ENCODE assay signal across 11 cellular contexts in genomic region chr6:132614554-132614953, GRCh38. TPM values are rescaled to one million over a fixed set of nuclear protein-coding genes. Genes with fewer than 3 reads are reported as not detected.
A peak's percentile ranks its signal among the peaks of the same experiment; 100 is the strongest.
DNase-seq lines count a peak whose midpoint lies in the region; ATAC-seq lines count a peak whose summit lies in the region.
"Had no signal": no experiment of that assay in that cellular context is flagged by ENCODE, and none has a peak within 500 bp of the region (broad histone marks: within the 10 kb centered on the region; RNA-seq: fewer than 3 reads in every experiment).

No MANE protein-coding gene starts in this region.

- H3K27ac Mint-ChIP-seq in T-helper 17 cell (peak overlapping the region; percentile 21), naive B cell (peak overlapping the region in 5 of 6 donors; percentile 71 to 80 (median 76))

- H3K27me3 Mint-ChIP-seq in T-helper 17 cell, result peaks cover 14% of the 10 kb centered on the region
- H3K27me3 Mint-ChIP-seq in naive B cell, result peaks cover 0 to 4% (median 3%) of the 10 kb centered on the region in 3 donors

- peaks cover 2% of the 10 kb centered on the region for H3K9me3 ChIP-seq in T-helper 17 cell (ENCODE audit: control insufficient read depth, low read length, poor library complexity, severe bottlenecking)
- H3K9me3 ChIP-seq: thoracic aorta had no signal

- ATAC-seq in GM18858 (IDR thresholded peaks at IDR 0.05; ENCODE audit: unreplicated experiment) (peak; percentile 65), HG02798 (IDR thresholded peaks at IDR 0.05; ENCODE audit: poor library complexity, unreplicated experiment) (peak; percentile 55), T-helper 17 cell (no peak), naive B cell (ENCODE audit: low read depth in 2 of 2) (peak in 1 of 2 donors; percentile 36), HG03342 (IDR thresholded peaks at IDR 0.05; ENCODE audit: unreplicated experiment) (no peak), HG03442 (IDR thresholded peaks at IDR 0.05; ENCODE audit: unreplicated experiment) (no peak)

- no peaks in the 10 kb centered on the region for H3K9me3 Mint-ChIP-seq in naive B cell

- H3K36me3 Mint-ChIP-seq in T-helper 17 cell (ENCODE audit: low read depth) (no peaks in the 10 kb centered on the region), naive B cell (no peaks in the 10 kb centered on the region)

- DNase-seq in T-helper 17 cell (no peak), naive B cell (peak; percentile 7), HK-2 (ENCODE audit: unreplicated experiment) (no peak)
- DNase-seq: dermis blood vessel endothelial cell had no signal

- H3K4me1 Mint-ChIP-seq in T-helper 17 cell (peaks cover 5% of the 10 kb centered on the region), naive B cell (peaks cover 0 to 20% (median 8%) of the 10 kb centered on the region in 3 donors)

- peak overlapping the region; percentile 81 for H3K4me3 Mint-ChIP-seq in T-helper 17 cell
- H3K4me3 Mint-ChIP-seq in naive B cell, result peak overlapping the region; percentile 57 to 88 (median 72)

RNA-seq across cellular contexts. Expression of gene TAAR2, which starts 9.5 kb away (rescaled TPM):
- total RNA-seq in T-helper 17 cell, result not detected
- not detected for polyA plus RNA-seq in naive B cell (ENCODE audit: low read depth in 6 of 6)
- total RNA-seq: dermis blood vessel endothelial cell, G401, SK-MEL-5, thoracic aorta had no signal

RNA-seq across cellular contexts. Expression of gene TAAR5, which starts 25.0 kb away (rescaled TPM):
- not detected for total RNA-seq in T-helper 17 cell
- polyA plus RNA-seq in naive B cell (ENCODE audit: low read depth in 6 of 6), result not detected
- total RNA-seq: dermis blood vessel endothelial cell, G401, SK-MEL-5, thoracic aorta had no signal

RNA-seq across cellular contexts. Expression of gene TAAR1, which starts 44.4 kb away (rescaled TPM):
- not detected for total RNA-seq in T-helper 17 cell
- polyA plus RNA-seq in naive B cell (ENCODE audit: low read depth in 6 of 6), result not detected
- total RNA-seq: dermis blood vessel endothelial cell, G401, SK-MEL-5, thoracic aorta had no signal

RNA-seq across cellular contexts. Expression of gene TAAR6, which starts 44.4 kb away (rescaled TPM):
- total RNA-seq in T-helper 17 cell, result not detected
- not detected for polyA plus RNA-seq in naive B cell (ENCODE audit: low read depth in 6 of 6)
- total RNA-seq: dermis blood vessel endothelial cell, G401, SK-MEL-5, thoracic aorta had no signal

Comparison
In these comparisons a context has a peak if more than half of its experiments do, and no peak if none do; other contexts are left out.
1. ATAC-seq: peak in GM18858 (single experiment) and HG02798 (single experiment); none in T-helper 17 cell (single experiment), HG03342 (single experiment) and HG03442 (single experiment).